ENCODE assay signal across 8 cellular contexts in the genomic region with DNA sequence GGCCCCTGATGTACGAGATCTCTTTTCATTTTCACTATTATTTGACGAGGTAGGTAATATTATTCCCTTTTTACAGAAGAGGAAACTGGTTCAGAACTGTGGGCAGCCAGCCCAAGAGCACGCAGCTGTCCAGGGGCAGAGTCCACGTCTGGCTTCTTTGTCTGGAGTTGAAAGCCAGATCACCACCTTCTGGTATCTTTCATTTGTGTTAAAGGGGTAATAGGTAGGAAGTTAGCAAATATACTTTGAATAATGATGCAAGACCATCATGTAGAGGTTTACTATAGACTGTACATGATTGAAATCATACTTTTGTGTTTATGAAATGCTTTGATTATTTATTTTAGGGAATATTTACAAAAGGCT.
DNase-seq lines count a peak whose midpoint lies in the region; ATAC-seq and TF ChIP-seq lines count a peak whose summit lies in the region.

No MANE protein-coding gene starts in this region.

- no peaks in the 10 kb centered on the region for H3K27me3 ChIP-seq in PC-3 (ENCODE audit: low read length)
- no peaks in the 10 kb centered on the region for H3K27me3 ChIP-seq in fibroblast of lung (ENCODE audit: control insufficient read depth, insufficient read depth, low read length)
- no peaks in the 10 kb centered on the region for H3K27me3 ChIP-seq in osteoblast (ENCODE audit: insufficient read depth, low read length)

- CTCF ChIA-PET in PC-3 (lab: Charles Lee) = no interaction called here

- no peaks in the 10 kb centered on the region for H3K36me3 ChIP-seq in PC-3 (ENCODE audit: low read depth, low read length)
- H3K36me3 ChIP-seq in fibroblast of lung (ENCODE audit: control insufficient read depth, insufficient read depth, low read length) = no peaks in the 10 kb centered on the region
- H3K36me3 ChIP-seq in osteoblast (ENCODE audit: insufficient read depth, low read length) = no peaks in the 10 kb centered on the region

- H3K9me2 ChIP-seq in PC-3 (replicated peaks; ENCODE audit: low read length) = no peaks in the 10 kb centered on the region

- ATAC-seq in PC-3 (no peak), GM18511 (IDR thresholded peaks at IDR 0.05; ENCODE audit: unreplicated experiment) (no peak), HG02571 (IDR thresholded peaks at IDR 0.05; ENCODE audit: unreplicated experiment) (no peak)

- H3K4me1 ChIP-seq in PC-3 (ENCODE audit: insufficient read depth, low read length) = peaks cover 45% of the 10 kb centered on the region
- peaks cover 2% of the 10 kb centered on the region for H3K4me1 ChIP-seq in fibroblast of lung (ENCODE audit: control insufficient read depth, extremely low read depth, insufficient read depth, low read length)
- peaks cover 5% of the 10 kb centered on the region for H3K4me1 ChIP-seq in osteoblast (ENCODE audit: insufficient read depth, low read length)

- POLR2A ChIA-PET in PC-3 (lab: Charles Lee; ENCODE audit: unreplicated experiment) = no interaction called here

- H3K79me2 ChIP-seq in PC-3 (ENCODE audit: low read length) = no peaks in the 10 kb centered on the region
- H3K79me2 ChIP-seq in fibroblast of lung (ENCODE audit: control insufficient read depth, insufficient read depth, low read length) = no peaks in the 10 kb centered on the region
- no peaks in the 10 kb centered on the region for H3K79me2 ChIP-seq in osteoblast (ENCODE audit: insufficient read depth, low read length)

- H3K27ac ChIP-seq in PC-3 (ENCODE audit: low read length) (no peak overlapping the region), fibroblast of lung (ENCODE audit: insufficient read depth, low read length) (no peak overlapping the region), osteoblast (ENCODE audit: low read depth, low read length) (no peak overlapping the region)

- H4K20me1 ChIP-seq in PC-3 (ENCODE audit: low read length) (no peaks in the 10 kb centered on the region), fibroblast of lung (ENCODE audit: control insufficient read depth, extremely low read depth, insufficient read depth, low read length) (no peaks in the 10 kb centered on the region), osteoblast (ENCODE audit: insufficient read depth, low read length) (no peaks in the 10 kb centered on the region)

- no TSS peak for BruUV-seq in PC-3 (replicated peaks; lab: Mats Ljungman, UMichigan)

- H3K4me2 ChIP-seq in PC-3 (ENCODE audit: low read length) (no peak overlapping the region), fibroblast of lung (ENCODE audit: extremely low read depth, insufficient read depth, low read length) (no peak overlapping the region), osteoblast (ENCODE audit: insufficient read depth, low read length) (no peak overlapping the region)

- no peak overlapping the region for H3K9ac ChIP-seq in PC-3 (ENCODE audit: low read length)
- H3K9ac ChIP-seq in fibroblast of lung (ENCODE audit: insufficient read depth, low read length) = no peak overlapping the region

- H2AFZ ChIP-seq in PC-3 (ENCODE audit: low read length) = peak overlapping the region; percentile 16
- H2AFZ ChIP-seq in fibroblast of lung (ENCODE audit: low read length) = peak overlapping the region; percentile 57
- H2AFZ ChIP-seq in osteoblast (ENCODE audit: low read length) = peak overlapping the region; percentile 13

- no peak for TF ChIP-seq CTCF in GM12864 (IDR thresholded peaks at IDR 0.05; ENCODE audit: low read depth, low read length, missing control alignments)
- TF ChIP-seq CTCF in PC-3 (conservative IDR thresholded peaks at IDR 0.05; ENCODE audit: low read depth, low read length) = no peak
- TF ChIP-seq CTCF in fibroblast of lung (conservative IDR thresholded peaks at IDR 0.05 in 1 of 2, IDR thresholded peaks at IDR 0.05 in 1 of 2; ENCODE audit: low read depth in 1 of 2, low read length in 2 of 2) = no peak
- no peak for TF ChIP-seq CTCF in osteoblast (IDR thresholded peaks at IDR 0.05; ENCODE audit: extremely low read depth, low read depth, low read length)

- H3K9me3 ChIP-seq in PC-3 (ENCODE audit: low read length) (no peaks in the 10 kb centered on the region), fibroblast of lung (ENCODE audit: control insufficient read depth, insufficient read depth, low read depth, low read length) (no peaks in the 10 kb centered on the region), osteoblast (ENCODE audit: low read depth, low read length) (no peaks in the 10 kb centered on the region)

- DNase-seq in GM12864 (ENCODE audit: low read depth) = no peak
- DNase-seq in PC-3 = no peak
- peak in 1 of 2 donors; percentile 39 for DNase-seq in fibroblast of lung (ENCODE audit: low read depth in 2 of 2)
- no peak for DNase-seq in osteoblast (ENCODE audit: insufficient read length, low spot score, missing footprints)
- no peak for DNase-seq in dedifferentiated amniotic fluid mesenchymal stem cell (ENCODE audit: extremely low spot score)
- no peak for DNase-seq in activated effector memory CD4-positive, alpha-beta T cell treated with anti-CD3 and anti-CD28 coated beads, Interleukin-2, amount 50 U/mL, for 16 hours

- H3F3A ChIP-seq in PC-3 (ENCODE audit: low read length, unreplicated experiment) = no peaks in the 10 kb centered on the region

- H3K4me3 ChIP-seq in GM12864 (ENCODE audit: low read depth, low read length) (peak overlapping the region; percentile 41; the same call in 1 of the 2 replicates), PC-3 (ENCODE audit: low read length) (no peak overlapping the region), fibroblast of lung (replicated peaks in 1 of 4; ENCODE audit: control extremely low read depth in 1 of 4, insufficient read depth in 1 of 4, low read depth in 3 of 4, low read length in 4 of 4) (no peak overlapping the region), osteoblast (ENCODE audit: insufficient read depth, low read length) (no peak overlapping the region)

- intact Hi-C loops in PC-3 (cut with micrococcal nuclease) = no loop called here
